ENCODE assay signal across 8 cellular contexts in the genomic region with DNA sequence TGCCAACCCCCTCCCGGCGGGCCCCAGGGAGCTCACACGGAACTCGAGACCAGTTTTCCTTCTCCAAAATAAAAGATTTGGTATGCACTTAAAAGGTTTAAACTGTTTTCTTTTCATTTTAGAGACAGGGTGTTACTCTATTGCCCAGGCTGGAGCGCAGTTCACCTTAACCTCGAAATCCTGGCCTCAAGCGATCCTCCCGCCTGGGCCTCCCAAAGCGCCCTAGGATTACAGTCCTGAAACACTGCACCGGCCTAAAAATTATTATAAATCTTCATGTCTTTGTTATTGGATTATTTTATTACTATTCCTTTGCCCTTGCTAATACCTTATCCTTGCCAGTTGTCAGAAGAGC. TPM values are rescaled to one million over a fixed set of nuclear protein-coding genes. Genes with fewer than 3 reads are reported as not detected.
DNase-seq lines count a peak whose midpoint lies in the region; ATAC-seq, FAIRE-seq and TF ChIP-seq lines count a peak whose summit lies in the region.

No MANE protein-coding gene starts in this region.

- H3K27me3 ChIP-seq in CD4-positive, alpha-beta memory T cell (ENCODE audit: insufficient read depth, low read length), result no peaks in the 10 kb centered on the region
- H3K27me3 ChIP-seq in endothelial cell of umbilical vein (ENCODE audit: control insufficient read depth in 2 of 2, insufficient read depth in 2 of 2, low read length in 2 of 2), result no peaks in the 10 kb centered on the region
- H3K27me3 ChIP-seq in neutrophil, result peaks cover 35% of the 10 kb centered on the region

- H3K4me1 ChIP-seq in CD4-positive, alpha-beta memory T cell (ENCODE audit: insufficient read depth, low read length), result peaks cover 24% of the 10 kb centered on the region
- H3K4me1 ChIP-seq in OCI-LY7 (ENCODE audit: insufficient read depth, low read length, poor library complexity, severe bottlenecking) (peaks cover 33% of the 10 kb centered on the region), endothelial cell of umbilical vein (ENCODE audit: control insufficient read depth, extremely low read depth, insufficient read depth, low read length) (peaks cover 20% of the 10 kb centered on the region), neutrophil (ENCODE audit: control insufficient read depth in 1 of 2, insufficient read depth in 1 of 2, low read depth in 1 of 2, low read length in 1 of 2) (peaks cover 9 to 12% of the 10 kb centered on the region in 2 experiments)

- TF ChIP-seq CTCF in OCI-LY7 (conservative IDR thresholded peaks at IDR 0.05; ENCODE audit: low read length) (0 out of 2 replicates have a peak, but pooled peaks have one; percentile 26), endothelial cell of umbilical vein (IDR thresholded peaks at IDR 0.05; ENCODE audit: extremely low read depth in 1 of 2, insufficient read depth in 1 of 2, low read depth in 1 of 2, low read length in 2 of 2) (no peak), neutrophil (IDR thresholded peaks at IDR 0.05) (no peak)

- peak overlapping the region; percentile 51 for H3K27ac ChIP-seq in CD4-positive, alpha-beta memory T cell (ENCODE audit: low read depth, low read length)
- H3K27ac ChIP-seq in OCI-LY7 (ENCODE audit: low read depth, low read length, poor library complexity, severe bottlenecking) (peak overlapping the region; percentile 63), endothelial cell of umbilical vein (ENCODE audit: insufficient read depth, low read depth, low read length) (no peak overlapping the region), neutrophil (no peak overlapping the region)

- no peak for TF ChIP-seq POLR2A in endothelial cell of umbilical vein (IDR thresholded peaks at IDR 0.05; ENCODE audit: low read depth, low read length)

- H3K79me2 ChIP-seq in OCI-LY7 (ENCODE audit: insufficient read depth, low read depth, low read length), result peaks cover 43% of the 10 kb centered on the region
- H3K79me2 ChIP-seq in endothelial cell of umbilical vein (ENCODE audit: control insufficient read depth, insufficient read depth, low read length), result peaks cover 43% of the 10 kb centered on the region

- H3K27me3 Mint-ChIP-seq in CD4-positive, alpha-beta memory T cell, result peaks cover 0 to 1% of the 10 kb centered on the region in 2 donors

- no peak for DNase-seq in CD4-positive, alpha-beta memory T cell
- DNase-seq in OCI-LY7 (ENCODE audit: low spot score) (no peak), endothelial cell of umbilical vein (ENCODE audit: low read depth, low spot score) (no peak), NCI-H526 treated with DMSO at 0.1 percent for 48 hours (lab: John Stamatoyannopoulos, UW) (no peak)

- POLR2A ChIA-PET in CD4-positive, alpha-beta memory T cell (lab: Charles Lee; ENCODE audit: partially characterized antibody), result interaction anchor here (1.1 to 3.0 kb wide), 5 partner anchors 10 to 520 kb away, joined by 3 to 10 read pairs (median 4); no protein-coding TSS in a partner anchor
- POLR2A ChIA-PET in OCI-LY7 (lab: Charles Lee), result interaction anchor here (0.9 to 1.6 kb wide), 3 partner anchors 8 to 53 kb away, joined by 3 to 7 read pairs (median 3); no protein-coding TSS in a partner anchor
- POLR2A ChIA-PET in endothelial cell of umbilical vein (lab: Charles Lee), result interaction anchor here (1.2 kb wide), 1 partner anchor 10 kb away, joined by 4 read pairs; no protein-coding TSS in a partner anchor

- no peak for FAIRE-seq in endothelial cell of umbilical vein (lab: Jason Lieb, UNC)

- no peaks in the 10 kb centered on the region for H3K9me3 Mint-ChIP-seq in CD4-positive, alpha-beta memory T cell

- H3K4me2 ChIP-seq in OCI-LY7 (ENCODE audit: low read length), result peak overlapping the region; percentile 95
- peak overlapping the region; percentile 67 for H3K4me2 ChIP-seq in endothelial cell of umbilical vein (ENCODE audit: insufficient read depth, low read length)

- peak overlapping the region; percentile 95 for H2AFZ ChIP-seq in OCI-LY7 (ENCODE audit: low read length)
- H2AFZ ChIP-seq in endothelial cell of umbilical vein (ENCODE audit: low read depth, low read length), result peak overlapping the region; percentile 78

- dilution Hi-C loops in endothelial cell of umbilical vein (cut with MboI; ENCODE audit: extremely low pct_ligation_motif_present, low sequenced_read_pairs), result no loop called here

- peak overlapping the region; percentile 54 for H3K9ac ChIP-seq in endothelial cell of umbilical vein (replicated peaks; ENCODE audit: extremely low read depth, insufficient read depth, low read length)

- H3K9me2 ChIP-seq in OCI-LY7 (ENCODE audit: insufficient read depth, low read length), result no peaks in the 10 kb centered on the region

- H3K4me3 ChIP-seq in CD4-positive, alpha-beta memory T cell (ENCODE audit: low read length in 2 of 2), result peak overlapping the region in 1 of 2 donors; percentile 36
- H3K4me3 ChIP-seq in OCI-LY7 (ENCODE audit: low read depth, low read length, poor library complexity, severe bottlenecking) (peak overlapping the region; percentile 68), endothelial cell of umbilical vein (replicated peaks in 1 of 3; ENCODE audit: insufficient read depth in 1 of 3, low read depth in 1 of 3, low read length in 3 of 3) (peak overlapping the region; percentile 37 to 66 (median 43)), neutrophil (ENCODE audit: low read depth in 1 of 2, low read length in 1 of 2) (peak overlapping the region; percentile 63 to 64)

- CTCF ChIA-PET in CD4-positive, alpha-beta memory T cell (lab: Charles Lee; ENCODE audit: partially characterized antibody), result interaction anchor here (1.1 to 1.7 kb wide), 3 partner anchors 88 to 515 kb away, joined by 3 to 7 read pairs (median 3); no protein-coding TSS in a partner anchor
- CTCF ChIA-PET in OCI-LY7 (lab: Charles Lee; ENCODE audit: unreplicated experiment), result no interaction called here
- CTCF ChIA-PET in endothelial cell of umbilical vein (lab: Charles Lee), result interaction anchor here (0.7 to 2.6 kb wide), 6 partner anchors 18 to 519 kb away, joined by 3 to 15 read pairs (median 5); no protein-coding TSS in a partner anchor

- H3K27ac Mint-ChIP-seq in CD4-positive, alpha-beta memory T cell, result peak overlapping the region; percentile 70 to 92 (median 89)

- no peaks in the 10 kb centered on the region for H3K36me3 ChIP-seq in CD4-positive, alpha-beta memory T cell (ENCODE audit: insufficient read depth, low read length)
- H3K36me3 ChIP-seq in OCI-LY7 (ENCODE audit: insufficient read depth, low read length), result peaks cover 37% of the 10 kb centered on the region
- no peaks in the 10 kb centered on the region for H3K36me3 ChIP-seq in endothelial cell of umbilical vein (ENCODE audit: control insufficient read depth in 2 of 2, extremely low read depth in 1 of 2, insufficient read depth in 2 of 2, low read length in 2 of 2)
- no peaks in the 10 kb centered on the region for H3K36me3 ChIP-seq in neutrophil

- H3K9me3 ChIP-seq in CD4-positive, alpha-beta memory T cell (ENCODE audit: control insufficient read depth in 1 of 2, low read length in 2 of 2), result no peaks in the 10 kb centered on the region
- H3K9me3 ChIP-seq in OCI-LY7 (ENCODE audit: low read length), result no peaks in the 10 kb centered on the region
- H3K9me3 ChIP-seq in endothelial cell of umbilical vein (replicated peaks; ENCODE audit: control insufficient read depth, insufficient read depth, low read length), result no peaks in the 10 kb centered on the region
- no peaks in the 10 kb centered on the region for H3K9me3 ChIP-seq in neutrophil

- peaks cover 6 to 8% of the 10 kb centered on the region in 2 donors for H3K36me3 Mint-ChIP-seq in CD4-positive, alpha-beta memory T cell

- H3K9me1 ChIP-seq in endothelial cell of umbilical vein (replicated peaks; ENCODE audit: control insufficient read depth, extremely low read depth, insufficient read depth, low read length), result no peaks in the 10 kb centered on the region

- intact Hi-C loops in CD4-positive, alpha-beta memory T cell (cut with micrococcal nuclease), result loop anchor here (5.0 to 10.0 kb wide), 3 partner anchors 89 to 1461 kb away; partner anchors contain the start of genes PAN3 and USPL1
- intact Hi-C loops in OCI-LY7 (cut with micrococcal nuclease; ENCODE audit: unreplicated experiment) (loop anchor here (1.0 to 10.0 kb wide), 3 partner anchors 254 to 1019 kb away; partner anchors contain the start of genes KATNAL1, UBL3 and USPL1), endothelial cell of umbilical vein (cut with micrococcal nuclease) (loop anchor here (10.0 kb wide), 1 partner anchor 329 kb away; no protein-coding TSS in a partner anchor)

- BruUV-seq in OCI-LY7 (replicated peaks; lab: Mats Ljungman, UMichigan), result no TSS peak
- no TSS peak for BruUV-seq in endothelial cell of umbilical vein (replicated peaks; lab: Mats Ljungman, UMichigan)

- H3K4me1 Mint-ChIP-seq in CD4-positive, alpha-beta memory T cell, result peaks cover 22 to 43% (median 33%) of the 10 kb centered on the region in 4 donors

- H4K20me1 ChIP-seq in OCI-LY7 (ENCODE audit: insufficient read depth, low read length), result peaks cover 32% of the 10 kb centered on the region
- no peaks in the 10 kb centered on the region for H4K20me1 ChIP-seq in endothelial cell of umbilical vein (replicated peaks; ENCODE audit: control insufficient read depth, extremely low read depth, insufficient read depth, low read length)

- H3K4me3 Mint-ChIP-seq in CD4-positive, alpha-beta memory T cell, result peak overlapping the region; percentile 68 to 92 (median 86)

- ATAC-seq in HG03565 (IDR thresholded peaks at IDR 0.05; ENCODE audit: unreplicated experiment) (no peak), HG03571 (IDR thresholded peaks at IDR 0.05; ENCODE audit: unreplicated experiment) (no peak), HG03095 (IDR thresholded peaks at IDR 0.05; ENCODE audit: unreplicated experiment) (no peak)

TF ChIP-seq in endothelial cell of umbilical vein, 7 proteins besides CTCF, POLR2A, EP300 and RAD21 (continues in another document):
- TF ChIP-seq POLR2AphosphoS5 (IDR thresholded peaks at IDR 0.05; ENCODE audit: insufficient read depth, low read depth, low read length) (no peak), GATA2 (IDR thresholded peaks at IDR 0.05; ENCODE audit: insufficient read depth, insufficient read length, low read depth, low read length) (no peak), EZH2 (IDR thresholded peaks at IDR 0.05; ENCODE audit: borderline replicate concordance, low read depth, low read length, severe bottlenecking) (no peak), MYC (IDR thresholded peaks at IDR 0.05; ENCODE audit: low read depth, low read length) (no peak)

RNA-seq across cellular contexts. Expression of gene SLC7A1, which starts 0.6 kb away (rescaled TPM):
- 10 to 100 TPM; 38.6 to 42.6 TPM for total RNA-seq in CD4-positive, alpha-beta memory T cell
- polyA plus RNA-seq in CD4-positive, alpha-beta memory T cell, result 1 to 10 TPM; 2.8 to 7.0 TPM
- 32.3 and 39.5 TPM in 2 replicates for total RNA-seq in OCI-LY7 (2014; rRNA removed; shearing (Covaris generic))
- total RNA-seq in OCI-LY7 (2022), result 130 and 141 TPM in 2 replicates
- total RNA-seq in endothelial cell of umbilical vein, result 79.3 and 81.2 TPM in 2 replicates
- polyA plus RNA-seq in endothelial cell of umbilical vein, result 18.8 and 21.0 TPM in 2 replicates
- polyA plus RNA-seq in endothelial cell of umbilical vein (2011; cell fraction: cytosol; rRNA removed), result 17.3 and 17.6 TPM in 2 replicates
- polyA plus RNA-seq in endothelial cell of umbilical vein (2011; cell fraction: nucleus; rRNA removed), result 30.4 and 31.7 TPM in 2 replicates
- 32.8 and 37.7 TPM in 2 replicates for polyA plus RNA-seq in endothelial cell of umbilical vein (2012)
- 48.2 and 64.0 TPM in 2 replicates for polyA minus RNA-seq in endothelial cell of umbilical vein
- polyA minus RNA-seq in endothelial cell of umbilical vein (2011; cell fraction: cytosol; rRNA and poly(A)+ RNA removed), result 25.9 TPM
- 38.5 and 56.9 TPM in 2 replicates for polyA minus RNA-seq in endothelial cell of umbilical vein (2011; cell fraction: nucleus; rRNA and poly(A)+ RNA removed)

Comparison
In these comparisons a context has a peak if more than half of its experiments do, and no peak if none do; other contexts are left out.
1. H3K27ac ChIP-seq: peak in CD4-positive, alpha-beta memory T cell (single experiment) and OCI-LY7 (single experiment); none in endothelial cell of umbilical vein (single experiment) and neutrophil (single experiment).